In the genomic region with DNA sequence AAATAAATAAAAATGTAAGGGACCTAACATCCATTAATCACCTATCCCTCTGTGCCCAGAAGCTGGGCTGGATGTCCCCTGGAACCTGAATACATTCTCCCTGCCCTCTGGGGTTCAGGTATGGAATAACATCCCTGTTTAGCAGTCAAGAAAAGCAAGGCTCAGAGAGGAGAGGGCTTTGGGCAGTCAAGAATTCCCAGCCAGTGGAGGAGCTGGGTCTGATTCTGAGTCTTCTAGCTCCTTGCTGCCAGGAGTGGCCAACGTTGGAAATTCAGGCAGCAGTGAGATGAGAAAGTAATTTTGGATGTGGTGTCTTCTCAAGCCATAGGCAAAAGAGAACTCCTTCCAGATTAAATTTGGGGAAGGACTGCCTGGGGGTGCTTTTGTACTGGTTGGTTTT, we compare ENCODE assay signal across 9 cellular contexts. TPM values are rescaled to one million over a fixed set of nuclear protein-coding genes. Genes with fewer than 3 reads are reported as not detected.
A peak's percentile ranks its signal among the peaks of the same experiment; 100 is the strongest.
DNase-seq lines count a peak whose midpoint lies in the region; ATAC-seq and TF ChIP-seq lines count a peak whose summit lies in the region.
"Had no signal": no experiment of that assay in that cellular context is flagged by ENCODE, and none has a peak within 500 bp of the region (broad histone marks: within the 10 kb centered on the region; RNA-seq: fewer than 3 reads in every experiment).

No MANE protein-coding gene starts in this region.

- no peak overlapping the region for H3K9ac ChIP-seq in MM.1S (ENCODE audit: low read length)
- H3K9ac ChIP-seq in mammary epithelial cell (ENCODE audit: insufficient read depth, low read length): no peak overlapping the region

- H4K20me1 ChIP-seq in MM.1S (ENCODE audit: insufficient read depth, low read length) (no peaks in the 10 kb centered on the region), mammary epithelial cell (ENCODE audit: insufficient read depth, low read length) (no peaks in the 10 kb centered on the region)

- peaks cover 24% of the 10 kb centered on the region for H3K27me3 ChIP-seq in MM.1S (replicated peaks; ENCODE audit: insufficient read depth, low read length)
- H3K27me3 ChIP-seq in mammary epithelial cell (ENCODE audit: insufficient read depth, low read length): peaks cover 23% of the 10 kb centered on the region

- H3F3A ChIP-seq in MM.1S (ENCODE audit: insufficient read depth, low read length): no peaks in the 10 kb centered on the region

- in situ Hi-C loops in G401 (cut with HindIII; ENCODE audit: low sequenced_read_pairs): loop anchor here (10.0 kb wide), 1 partner anchor 174 kb away; no protein-coding TSS in a partner anchor
- in situ Hi-C loops in mammary epithelial cell (cut with MboI; ENCODE audit: low sequenced_read_pairs in 2 of 2): no loop called here

- H3K27me3 Mint-ChIP-seq in nephron (ENCODE audit: low read depth): peaks cover 83% of the 10 kb centered on the region
- H3K27me3 Mint-ChIP-seq in activated T-helper 2 cell treated with anti-CD3 and anti-CD28 coated beads, Interferon-gamma antibody, Interleukin-2, Interleukin-4, amounts not matched to agents 10 μg/mL and 5 μg/mL and 100 μg/mL, durations not matched to agents 14 hours and 24 hours and 36 hours (ENCODE audit: low read depth): peaks cover 72% of the 10 kb centered on the region

- H3K27ac ChIP-seq in MM.1S (ENCODE audit: low read length): no peak overlapping the region
- H3K27ac ChIP-seq in mammary epithelial cell (ENCODE audit: insufficient read depth, low read depth, low read length): no peak overlapping the region
- H3K27ac ChIP-seq: psoas muscle had no signal

- DNase-seq in G401 (ENCODE audit: low spot score) (peak; percentile 63), MM.1S (no peak), mammary epithelial cell (peak; percentile 40)
- DNase-seq in stimulated activated CD4-positive, alpha-beta T cell treated with anti-CD3 and anti-CD28 coated beads, Interleukin-15, amount 100 ng/mL, for 24 hours: no peak
- DNase-seq in activated T-helper 2 cell treated with anti-CD3 and anti-CD28 coated beads, Interferon-gamma antibody, Interleukin-2, Interleukin-4, amounts not matched to agents 10 μg/mL and 5 μg/mL and 100 μg/mL, durations not matched to agents 14 hours and 24 hours and 36 hours (ENCODE audit: low spot score): no peak
- DNase-seq in activated CD4-positive, alpha-beta T cell treated with anti-CD3 and anti-CD28 coated beads, Interleukin-2, amount 50 U/mL, for 1 hour: no peak
- DNase-seq: psoas muscle had no signal

- no peaks in the 10 kb centered on the region for H3K9me2 ChIP-seq in MM.1S (replicated peaks; ENCODE audit: insufficient read depth, low read length)

- H3K9me3 Mint-ChIP-seq in nephron: peaks cover 8% of the 10 kb centered on the region
- H3K9me3 Mint-ChIP-seq in activated T-helper 2 cell treated with anti-CD3 and anti-CD28 coated beads, Interferon-gamma antibody, Interleukin-2, Interleukin-4, amounts not matched to agents 10 μg/mL and 5 μg/mL and 100 μg/mL, durations not matched to agents 14 hours and 24 hours and 36 hours: no peaks in the 10 kb centered on the region

- H3K4me2 ChIP-seq in MM.1S (ENCODE audit: low read depth, low read length) (no peak overlapping the region), mammary epithelial cell (ENCODE audit: insufficient read depth, low read depth, low read length) (no peak overlapping the region)

- 0% methylated on average over 1 of the region's 1 CpG for WGBS in mammary epithelial cell (ENCODE audit: low coverage, missing lambda C conversion rate)

- H3K9me3 ChIP-seq in MM.1S (replicated peaks; ENCODE audit: insufficient read depth, low read length) (no peaks in the 10 kb centered on the region), mammary epithelial cell (replicated peaks; ENCODE audit: insufficient read depth, low read length) (no peaks in the 10 kb centered on the region)
- H3K9me3 ChIP-seq: psoas muscle had no signal

- peak; percentile 21; the same call in 1 of the 2 replicates for TF ChIP-seq CTCF in MM.1S (IDR thresholded peaks at IDR 0.05; ENCODE audit: low read length)
- TF ChIP-seq CTCF in mammary epithelial cell (conservative IDR thresholded peaks at IDR 0.05 in 1 of 2, IDR thresholded peaks at IDR 0.05 in 1 of 2; ENCODE audit: extremely low read depth in 1 of 2, insufficient read depth in 1 of 2, low read depth in 1 of 2, low read length in 2 of 2): peak; percentile 32 to 50
- peak; percentile 44 to 54 (median 51) for TF ChIP-seq CTCF in nephron (IDR thresholded peaks at IDR 0.05; ENCODE audit: unreplicated experiment in 3 of 3)

- no TSS peak for BruUV-seq in mammary epithelial cell (replicated peaks; lab: Mats Ljungman, UMichigan)

- no peak for ATAC-seq in GM21737 (IDR thresholded peaks at IDR 0.05; ENCODE audit: unreplicated experiment)

- CTCF ChIA-PET in mammary epithelial cell (lab: Charles Lee; ENCODE audit: low non-redundant PET): interaction anchor here (0.5 to 1.0 kb wide), 3 partner anchors 44 to 74 kb away, joined by 3 to 8 read pairs (median 6); no protein-coding TSS in a partner anchor

- H3K4me1 ChIP-seq in MM.1S (ENCODE audit: low read length) (peaks cover 11% of the 10 kb centered on the region), mammary epithelial cell (ENCODE audit: insufficient read depth, low read length) (peaks cover 17% of the 10 kb centered on the region)

- peak overlapping the region in 2 of 3 experiments; percentile 53 to 59 for H3K4me3 Mint-ChIP-seq in nephron
- no peak overlapping the region for H3K4me3 Mint-ChIP-seq in activated T-helper 2 cell treated with anti-CD3 and anti-CD28 coated beads, Interferon-gamma antibody, Interleukin-2, Interleukin-4, amounts not matched to agents 10 μg/mL and 5 μg/mL and 100 μg/mL, durations not matched to agents 14 hours and 24 hours and 36 hours (ENCODE audit: low read depth)

- no peak overlapping the region for H3K27ac Mint-ChIP-seq in nephron
- no peak overlapping the region for H3K27ac Mint-ChIP-seq in activated T-helper 2 cell treated with anti-CD3 and anti-CD28 coated beads, Interferon-gamma antibody, Interleukin-2, Interleukin-4, amounts not matched to agents 10 μg/mL and 5 μg/mL and 100 μg/mL, durations not matched to agents 14 hours and 24 hours and 36 hours

- H3K36me3 ChIP-seq in MM.1S (replicated peaks; ENCODE audit: insufficient read depth, low read length) (no peaks in the 10 kb centered on the region), mammary epithelial cell (ENCODE audit: insufficient read depth, low read length) (no peaks in the 10 kb centered on the region)

- intact Hi-C loops in mammary epithelial cell (cut with micrococcal nuclease): loop anchor here (2.0 kb wide), 1 partner anchor 188 kb away; no protein-coding TSS in a partner anchor
- intact Hi-C loops in activated T-helper 2 cell treated with anti-CD3 and anti-CD28 coated beads, Interferon-gamma antibody, Interleukin-2, Interleukin-4, amounts not matched to agents 10 μg/mL and 5 μg/mL and 100 μg/mL, durations not matched to agents 14 hours and 24 hours and 36 hours (cut with micrococcal nuclease): loop anchor here (10.0 kb wide), 1 partner anchor 604 kb away; no protein-coding TSS in a partner anchor

- H3K4me3 ChIP-seq in MM.1S (ENCODE audit: low read length) (no peak overlapping the region), mammary epithelial cell (replicated peaks in 1 of 3; ENCODE audit: insufficient read depth in 1 of 3, low read depth in 2 of 3, low read length in 3 of 3) (no peak overlapping the region)
- H3K4me3 ChIP-seq: psoas muscle had no signal

- H3K36me3 Mint-ChIP-seq in nephron (ENCODE audit: low read depth): peaks cover 3% of the 10 kb centered on the region
- peaks cover 3% of the 10 kb centered on the region for H3K36me3 Mint-ChIP-seq in activated T-helper 2 cell treated with anti-CD3 and anti-CD28 coated beads, Interferon-gamma antibody, Interleukin-2, Interleukin-4, amounts not matched to agents 10 μg/mL and 5 μg/mL and 100 μg/mL, durations not matched to agents 14 hours and 24 hours and 36 hours (ENCODE audit: low read depth)

- dilution Hi-C loops in mammary epithelial cell (cut with HindIII; ENCODE audit: low sequenced_read_pairs): loop anchor here (5.0 kb wide), 1 partner anchor 157 kb away; no protein-coding TSS in a partner anchor

- H3K4me1 Mint-ChIP-seq in nephron: peaks cover 20% of the 10 kb centered on the region
- peaks cover 22% of the 10 kb centered on the region for H3K4me1 Mint-ChIP-seq in activated T-helper 2 cell treated with anti-CD3 and anti-CD28 coated beads, Interferon-gamma antibody, Interleukin-2, Interleukin-4, amounts not matched to agents 10 μg/mL and 5 μg/mL and 100 μg/mL, durations not matched to agents 14 hours and 24 hours and 36 hours (ENCODE audit: low read depth)

- no peak overlapping the region for H2AFZ ChIP-seq in MM.1S (ENCODE audit: low read length)
- no peak overlapping the region for H2AFZ ChIP-seq in mammary epithelial cell (ENCODE audit: low read depth, low read length)

- H3K79me2 ChIP-seq in MM.1S (ENCODE audit: low read length): no peaks in the 10 kb centered on the region
- H3K79me2 ChIP-seq in mammary epithelial cell (ENCODE audit: insufficient read depth, low read length): no peaks in the 10 kb centered on the region

RNA-seq across cellular contexts. Expression of gene ZNFX1, which starts 42.6 kb away (rescaled TPM):
- 8.6 and 12.3 TPM in 2 replicates for total RNA-seq in G401 (2014; rRNA removed; shearing (Covaris generic))
- 10 to 100 TPM; 24.9 to 34.0 TPM for total RNA-seq in mammary epithelial cell
- polyA plus RNA-seq in mammary epithelial cell: 6.3 TPM
- 54.2 TPM for polyA minus RNA-seq in mammary epithelial cell
- 49.3 and 51.0 TPM in 2 replicates for total RNA-seq in activated T-helper 2 cell treated with anti-CD3 and anti-CD28 coated beads, Interferon-gamma antibody, Interleukin-2, Interleukin-4, amounts not matched to agents 10 μg/mL and 5 μg/mL and 100 μg/mL, durations not matched to agents 14 hours and 24 hours and 36 hours

Comparison
In these comparisons a context has a peak if more than half of its experiments do, and no peak if none do; other contexts are left out.
1. DNase-seq: peak in G401 (single experiment) and mammary epithelial cell (single experiment); none in MM.1S (single experiment), stimulated activated CD4-positive, alpha-beta T cell treated with anti-CD3 and anti-CD28 coated beads, Interleukin-15, amount 100 ng/mL, for 24 hours (single experiment), activated T-helper 2 cell treated with anti-CD3 and anti-CD28 coated beads, Interferon-gamma antibody, Interleukin-2, Interleukin-4, amounts not matched to agents 10 μg/mL and 5 μg/mL and 100 μg/mL, durations not matched to agents 14 hours and 24 hours and 36 hours (single experiment) and activated CD4-positive, alpha-beta T cell treated with anti-CD3 and anti-CD28 coated beads, Interleukin-2, amount 50 U/mL, for 1 hour (single experiment).
2. Peak in every context shown above with its lines, with median percentiles within 50 percentile points of each other: CTCF ChIP-seq.